1 cellular context compared by ENCODE assay signal in the genomic region with DNA sequence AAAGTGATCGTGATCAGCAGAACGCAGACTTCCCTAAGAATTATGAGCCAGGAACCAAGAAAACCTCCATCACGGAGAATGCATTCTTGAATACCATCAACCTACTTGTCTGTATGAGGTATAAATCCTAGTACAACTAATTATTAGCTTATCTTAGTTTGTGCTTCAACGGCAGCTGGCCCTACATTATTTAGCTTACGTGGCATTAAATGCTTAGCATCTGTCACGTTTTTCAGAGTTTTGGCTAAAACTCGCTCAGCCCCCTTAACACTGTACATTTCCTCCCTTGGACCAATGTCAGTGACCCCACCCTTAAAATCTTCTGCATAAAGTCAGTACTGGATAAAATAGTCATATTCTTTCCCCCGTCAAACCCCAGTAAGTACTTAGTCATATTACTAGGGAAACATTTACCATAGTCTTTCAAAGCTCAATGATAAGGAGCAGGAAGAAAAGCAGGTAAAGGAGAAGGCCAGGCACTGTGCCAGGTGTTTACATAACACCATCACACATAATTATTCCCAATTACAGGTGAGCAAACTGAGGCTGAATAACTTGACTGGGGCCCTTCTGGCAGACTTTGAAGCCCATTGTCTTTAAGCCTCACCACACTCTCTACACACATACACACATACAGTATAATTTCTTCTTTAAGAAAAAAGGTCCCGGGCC.
TF ChIP-seq lines count a peak whose summit lies in the region.

No MANE protein-coding gene starts in this region.

TF ChIP-seq in GM12878, 131 proteins besides CTCF, POLR2A, EP300 and RAD21 (continued from another document):
- TF ChIP-seq, protein P1, sequence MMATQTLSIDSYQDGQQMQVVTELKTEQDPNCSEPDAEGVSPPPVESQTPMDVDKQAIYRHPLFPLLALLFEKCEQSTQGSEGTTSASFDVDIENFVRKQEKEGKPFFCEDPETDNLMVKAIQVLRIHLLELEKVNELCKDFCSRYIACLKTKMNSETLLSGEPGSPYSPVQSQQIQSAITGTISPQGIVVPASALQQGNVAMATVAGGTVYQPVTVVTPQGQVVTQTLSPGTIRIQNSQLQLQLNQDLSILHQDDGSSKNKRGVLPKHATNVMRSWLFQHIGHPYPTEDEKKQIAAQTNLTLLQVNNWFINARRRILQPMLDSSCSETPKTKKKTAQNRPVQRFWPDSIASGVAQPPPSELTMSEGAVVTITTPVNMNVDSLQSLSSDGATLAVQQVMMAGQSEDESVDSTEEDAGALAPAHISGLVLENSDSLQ (IDR thresholded peaks at IDR 0.05): no peak
- no peak for TF ChIP-seq LARP7 (IDR thresholded peaks at IDR 0.05)
- TF ChIP-seq FOXM1 (IDR thresholded peaks at IDR 0.05; ENCODE audit: low read depth, low read length): no peak
- TF ChIP-seq RUNX3 (IDR thresholded peaks at IDR 0.05; ENCODE audit: low read length): no peak
- no peak for TF ChIP-seq NBN (IDR thresholded peaks at IDR 0.05)
- no peak for TF ChIP-seq TCF12 (IDR thresholded peaks at IDR 0.05; ENCODE audit: low read depth, low read length)
- no peak for TF ChIP-seq IRF4 (IDR thresholded peaks at IDR 0.05; ENCODE audit: low read depth, low read length)
